10 cellular contexts compared by ENCODE assay signal in the genomic region with DNA sequence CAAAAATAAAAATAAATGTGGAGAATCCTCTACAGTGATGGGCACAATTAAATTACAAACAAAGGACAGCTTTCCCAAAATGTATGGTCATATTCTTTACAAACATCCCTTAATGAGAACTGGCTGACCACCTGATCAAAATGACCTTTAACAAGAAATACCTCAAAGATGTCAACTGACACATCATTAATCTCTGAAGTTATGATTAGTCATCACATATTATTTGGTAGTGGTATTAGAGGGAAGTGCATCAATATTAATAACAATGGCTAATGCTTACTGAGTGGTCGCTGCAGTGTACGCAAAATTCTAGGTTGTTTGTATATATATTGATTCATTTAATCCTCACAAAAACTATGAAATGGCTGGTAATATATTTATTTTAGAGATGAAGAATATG.
"Had no signal": no experiment of that assay in that cellular context is flagged by ENCODE, and none has a peak within 500 bp of the region (broad histone marks: within the 10 kb centered on the region; RNA-seq: fewer than 3 reads in every experiment).

No MANE protein-coding gene starts in this region.

- ATAC-seq: HCT116 had no signal

- H3K4me2 ChIP-seq: KMS-11 had no signal

- H2AFZ ChIP-seq: GM23248 had no signal

- DNase-seq: GM23248, GOT3, H7, HFFc6, IMR-90, KBM-7 had no signal

- H3K4me3 ChIP-seq: GM23248, HAP-1 had no signal

- H3K36me3 ChIP-seq: HAP-1 had no signal

- H3K9ac ChIP-seq: GM23248, KMS-11 had no signal

- H3K9me3 ChIP-seq: HAP-1 had no signal

- H3K27ac ChIP-seq: GM23248, HL-60, KMS-11 had no signal
